In the genomic region with DNA sequence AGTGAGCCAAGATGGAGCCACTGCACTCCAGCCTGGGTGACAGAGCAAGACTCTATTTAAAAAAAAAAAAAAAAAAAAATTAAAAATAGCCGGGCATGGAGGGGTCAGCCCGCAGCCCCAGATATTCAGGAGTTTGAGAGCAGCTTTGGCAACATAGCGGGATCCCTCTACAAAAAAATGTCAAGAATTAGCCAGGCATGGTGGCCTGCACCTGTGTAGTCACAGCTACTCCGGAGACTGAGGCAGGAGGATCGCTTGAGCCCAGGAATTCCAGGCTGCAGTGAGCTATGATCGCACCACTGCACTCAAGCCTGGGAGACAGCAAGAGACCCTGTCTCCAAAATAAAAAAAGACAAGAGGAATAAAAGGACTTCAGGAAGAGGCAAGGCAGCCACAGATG, we compare ENCODE assay signal across 18 cellular contexts. TPM values are rescaled to one million over a fixed set of nuclear protein-coding genes. Genes with fewer than 3 reads are reported as not detected.
DNase-seq lines count a peak whose midpoint lies in the region; ATAC-seq and TF ChIP-seq lines count a peak whose summit lies in the region.
"Had no signal": no experiment of that assay in that cellular context is flagged by ENCODE, and none has a peak within 500 bp of the region (broad histone marks: within the 10 kb centered on the region; RNA-seq: fewer than 3 reads in every experiment).

No MANE protein-coding gene starts in this region.

- H3K36me3 Mint-ChIP-seq in endodermal cell (ENCODE audit: low read depth): peaks cover 22% of the 10 kb centered on the region

- peak overlapping the region; percentile 96 for H3K27ac Mint-ChIP-seq in endodermal cell
- H3K27ac Mint-ChIP-seq: stimulated activated naive CD8-positive, alpha-beta T cell treated with anti-CD3 and anti-CD28 coated beads, Interleukin-15, Interleukin-2, amounts not matched to agents 100 ng/mL and 50 ng/mL, for 24 hours; T-helper 2 cell treated with Interferon-gamma antibody and Interleukin-4, amounts not matched to agents 5 μg/mL and 100 μg/mL, for 36 hours had no signal

- H3K27ac ChIP-seq in HUES64 (ENCODE audit: low read depth, low read length): no peak overlapping the region
- no peak overlapping the region for H3K27ac ChIP-seq in endodermal cell (ENCODE audit: low read depth, low read length)
- peak overlapping the region; percentile 20 for H3K27ac ChIP-seq in lower lobe of right lung
- H3K27ac ChIP-seq in transverse colon: peak overlapping the region; percentile 53 to 76 (median 66)
- H3K27ac ChIP-seq: ascending aorta, coronary artery, esophagus muscularis mucosa, psoas muscle had no signal

- H3K4me1 ChIP-seq in HUES64 (ENCODE audit: insufficient read depth, low read length) (no peaks in the 10 kb centered on the region), endodermal cell (ENCODE audit: control insufficient read depth, insufficient read depth, low read length) (no peaks in the 10 kb centered on the region), lower lobe of right lung (peaks cover 2% of the 10 kb centered on the region), transverse colon (peaks cover 0 to under 1% (median 0%) of the 10 kb centered on the region in 4 donors)
- H3K4me1 ChIP-seq: ascending aorta had no signal

- TF ChIP-seq POLR2A in transverse colon (IDR thresholded peaks at IDR 0.05): no peak

- no peak for TF ChIP-seq EP300 in transverse colon (IDR thresholded peaks at IDR 0.05; ENCODE audit: low read depth)

- H3K9me3 Mint-ChIP-seq in endodermal cell: no peaks in the 10 kb centered on the region
- H3K9me3 Mint-ChIP-seq: stimulated activated naive CD8-positive, alpha-beta T cell treated with anti-CD3 and anti-CD28 coated beads, Interleukin-15, Interleukin-2, amounts not matched to agents 100 ng/mL and 50 ng/mL, for 24 hours; T-helper 2 cell treated with Interferon-gamma antibody and Interleukin-4, amounts not matched to agents 5 μg/mL and 100 μg/mL, for 36 hours had no signal

- peak in 1 of 2 donors; percentile 13 for ATAC-seq in lower lobe of right lung
- no peak for ATAC-seq in GM21737 (IDR thresholded peaks at IDR 0.05; ENCODE audit: unreplicated experiment)
- no peak for ATAC-seq in HG02610 (IDR thresholded peaks at IDR 0.05; ENCODE audit: unreplicated experiment)
- ATAC-seq: left cardiac atrium, psoas muscle had no signal

- H3K27me3 Mint-ChIP-seq in endodermal cell (ENCODE audit: insufficient read depth): peaks cover 11% of the 10 kb centered on the region

- peaks cover 5% of the 10 kb centered on the region for H3K4me1 Mint-ChIP-seq in endodermal cell

- H3K4me3 ChIP-seq in HUES64 (ENCODE audit: low read length) (peak overlapping the region; percentile 72), endodermal cell (ENCODE audit: low read length) (peak overlapping the region; percentile 78), lower lobe of right lung (peak overlapping the region; percentile 49), transverse colon (peak overlapping the region in 3 of 4 donors; percentile 46 to 65 (median 53))
- H3K4me3 ChIP-seq: ascending aorta, coronary artery, esophagus muscularis mucosa, psoas muscle had no signal

- H3K27me3 ChIP-seq in HUES64 (ENCODE audit: insufficient read depth, low read length): peaks cover 11% of the 10 kb centered on the region; the same call in 1 of the 2 replicates
- no peaks in the 10 kb centered on the region for H3K27me3 ChIP-seq in endodermal cell (ENCODE audit: control insufficient read depth, insufficient read depth, low read length, poor library complexity, severe bottlenecking)
- H3K27me3 ChIP-seq in lower lobe of right lung (ENCODE audit: low read depth): no peaks in the 10 kb centered on the region
- peaks cover 23% of the 10 kb centered on the region for H3K27me3 ChIP-seq in transverse colon
- H3K27me3 ChIP-seq: ascending aorta had no signal

- H3K9me3 ChIP-seq in HUES64 (ENCODE audit: insufficient read depth, low read depth, low read length): no peaks in the 10 kb centered on the region
- H3K9me3 ChIP-seq in endodermal cell (ENCODE audit: control insufficient read depth, low read length): no peaks in the 10 kb centered on the region
- no peaks in the 10 kb centered on the region for H3K9me3 ChIP-seq in lower lobe of right lung
- no peaks in the 10 kb centered on the region for H3K9me3 ChIP-seq in transverse colon
- H3K9me3 ChIP-seq: ascending aorta, esophagus muscularis mucosa, psoas muscle had no signal

- DNase-seq in endodermal cell (no peak), lower lobe of right lung (no peak), transverse colon (no peak), NCI-H1417 (lab: John Stamatoyannopoulos, UW) (no peak), anterior cingulate cortex (lab: John Stamatoyannopoulos, UW) (no peak)
- DNase-seq: activated CD4-positive, alpha-beta T cell treated with anti-CD3 and anti-CD28 coated beads for 1 hour; glutamatergic neuron; left cardiac atrium; NCI-H1930; psoas muscle had no signal

- H3K4me3 Mint-ChIP-seq in endodermal cell: peak overlapping the region; percentile 97
- H3K4me3 Mint-ChIP-seq: stimulated activated naive CD8-positive, alpha-beta T cell treated with anti-CD3 and anti-CD28 coated beads, Interleukin-15, Interleukin-2, amounts not matched to agents 100 ng/mL and 50 ng/mL, for 24 hours; T-helper 2 cell treated with Interferon-gamma antibody and Interleukin-4, amounts not matched to agents 5 μg/mL and 100 μg/mL, for 36 hours had no signal

- WGBS in HUES64: 93% methylated on average over 6 of the region's 6 CpGs
- WGBS in endodermal cell (ENCODE audit: insufficient coverage in 1 of 2, insufficient read length in 1 of 2), 2 experiments: 87 to 91% methylated on average over 4 to 6 of the region's 6 CpGs
- WGBS in transverse colon (ENCODE audit: low coverage in 1 of 2), 2 donors: 30 to 68% methylated on average over 3 to 6 of the region's 6 CpGs

- peak overlapping the region; percentile 43 for H3K9ac ChIP-seq in HUES64 (ENCODE audit: low read depth, low read length)
- H3K9ac ChIP-seq in endodermal cell (ENCODE audit: extremely low read depth, low read length, poor library complexity, severe bottlenecking): no peak overlapping the region

- no peaks in the 10 kb centered on the region; the same call in 1 of the 2 replicates for H3K36me3 ChIP-seq in HUES64 (ENCODE audit: insufficient read depth, low read length)
- no peaks in the 10 kb centered on the region for H3K36me3 ChIP-seq in endodermal cell (ENCODE audit: control insufficient read depth, insufficient read depth, low read length)
- H3K36me3 ChIP-seq in lower lobe of right lung: no peaks in the 10 kb centered on the region
- no peaks in the 10 kb centered on the region for H3K36me3 ChIP-seq in transverse colon
- H3K36me3 ChIP-seq: ascending aorta, esophagus muscularis mucosa had no signal

- intact Hi-C loops in lower lobe of right lung (cut with DNase I): loop anchor here (10.0 kb wide), 1 partner anchor 58 kb away; no protein-coding TSS in a partner anchor
- intact Hi-C loops in transverse colon (cut with DNase I; ENCODE audit: low total_unique reads): no loop called here

- TF ChIP-seq CTCF in endodermal cell (conservative IDR thresholded peaks at IDR 0.05) (no peak), lower lobe of right lung (IDR thresholded peaks at IDR 0.05) (no peak), transverse colon (IDR thresholded peaks at IDR 0.05) (no peak)

- in situ Hi-C loops in transverse colon (cut with MboI; ENCODE audit: low pct_ligation_motif_present in 1 of 4, low pct_unique_long_range_greater_than_20kb in 1 of 4, low sequenced_read_pairs in 3 of 4): loop anchor here in 1 of 4 donors (10.0 kb wide), 1 partner anchor 58 kb away; no protein-coding TSS in a partner anchor

RNA-seq across cellular contexts. Expression of gene AP1M2, which starts 0.7 kb away (rescaled TPM):
- 14.7 TPM for polyA plus RNA-seq in HUES64 (2013, experiment 1 of 2)
- 17.5 TPM for polyA plus RNA-seq in HUES64 (2013, experiment 2 of 2)
- total RNA-seq in endodermal cell (100 to 1,000 TPM; 132 to 146 TPM), lower lobe of right lung (36.9 TPM), transverse colon (100 to 1,000 TPM in 1 of 4 donors, 10 to 100 TPM in 3; 22.8 to 111 (median 63.1) TPM)
- polyA plus RNA-seq in endodermal cell (2013, experiment 1 of 2): 4.8 TPM
- polyA plus RNA-seq in endodermal cell (2013, experiment 2 of 2): 4.2 TPM
- total RNA-seq: ascending aorta, esophagus muscularis mucosa, psoas muscle had no signal

RNA-seq across cellular contexts. Expression of gene CDKN2D, which starts 17.6 kb away (rescaled TPM):
- polyA plus RNA-seq in HUES64 (2013, experiment 1 of 2): 2.4 TPM
- 3.7 TPM for polyA plus RNA-seq in HUES64 (2013, experiment 2 of 2)
- total RNA-seq in endodermal cell (1 to 10 TPM; 3.5 to 4.6 TPM), lower lobe of right lung (13.1 TPM), transverse colon (10 to 100 TPM in 1 of 4 donors, 1 to 10 TPM in 3; 4.9 to 11.4 (median 7.1) TPM)
- polyA plus RNA-seq in endodermal cell (2013, experiment 1 of 2): 20.0 TPM
- 18.2 TPM for polyA plus RNA-seq in endodermal cell (2013, experiment 2 of 2)

RNA-seq across cellular contexts. Expression of gene KRI1, which starts 20.6 kb away (rescaled TPM):
- 27.0 TPM for polyA plus RNA-seq in HUES64 (2013, experiment 1 of 2)
- 24.5 TPM for polyA plus RNA-seq in HUES64 (2013, experiment 2 of 2)
- total RNA-seq in endodermal cell (10 to 100 TPM; 45.2 to 47.7 TPM), lower lobe of right lung (25.2 TPM), transverse colon (10 to 100 TPM; 12.7 to 53.1 (median 27.9) TPM)
- polyA plus RNA-seq in endodermal cell (2013, experiment 1 of 2): 29.4 TPM
- polyA plus RNA-seq in endodermal cell (2013, experiment 2 of 2): 27.3 TPM

RNA-seq across cellular contexts. Expression of gene SLC44A2, which starts 39.0 kb away (rescaled TPM):
- 58.0 TPM for polyA plus RNA-seq in HUES64 (2013, experiment 1 of 2)
- 76.6 TPM for polyA plus RNA-seq in HUES64 (2013, experiment 2 of 2)
- total RNA-seq in endodermal cell: 100 to 1,000 TPM; 106 to 240 TPM
- polyA plus RNA-seq in endodermal cell (2013, experiment 1 of 2): 160 TPM
- polyA plus RNA-seq in endodermal cell (2013, experiment 2 of 2): 130 TPM
- total RNA-seq in lower lobe of right lung: 256 TPM
- total RNA-seq in transverse colon: 100 to 1,000 TPM in 1 of 4 donors, 10 to 100 TPM in 3; 36.6 to 371 (median 81.4) TPM

RNA-seq across cellular contexts. Expression of gene ATG4D, which starts 42.7 kb away (rescaled TPM):
- 23.6 TPM for polyA plus RNA-seq in HUES64 (2013, experiment 1 of 2)
- polyA plus RNA-seq in HUES64 (2013, experiment 2 of 2): 24.9 TPM
- total RNA-seq in endodermal cell: 10 to 100 TPM; 37.9 to 44.8 TPM
- 30.8 TPM for polyA plus RNA-seq in endodermal cell (2013, experiment 1 of 2)
- 29.5 TPM for polyA plus RNA-seq in endodermal cell (2013, experiment 2 of 2)
- total RNA-seq in lower lobe of right lung: 22.9 TPM
- total RNA-seq in transverse colon: 100 to 1,000 TPM in 2 of 4 donors, 10 to 100 TPM in 2; 79.9 to 164 (median 100) TPM

Comparison
In these comparisons a context has a peak if more than half of its experiments do, and no peak if none do; other contexts are left out.
1. H3K27ac ChIP-seq: peak in lower lobe of right lung (single experiment) and transverse colon (4 of 4); none in HUES64 (single experiment) and endodermal cell (single experiment).
2. Peak in every context shown above with its lines, with median percentiles within 50 percentile points of each other: H3K4me3 ChIP-seq.